Comparison of ENCODE assay signal across 18 cellular contexts in genomic region chr17:2386400-2387085, GRCh38. TPM values are rescaled to one million over a fixed set of nuclear protein-coding genes. Genes with fewer than 3 reads are reported as not detected.
A peak's percentile ranks its signal among the peaks of the same experiment; 100 is the strongest.
DNase-seq lines count a peak whose midpoint lies in the region; ATAC-seq, FAIRE-seq and TF ChIP-seq lines count a peak whose summit lies in the region.
"Had no signal": no experiment of that assay in that cellular context is flagged by ENCODE, and none has a peak within 500 bp of the region (broad histone marks: within the 10 kb centered on the region; RNA-seq: fewer than 3 reads in every experiment).

No MANE protein-coding gene starts in this region.

- intact Hi-C loops in Calu3 (cut with micrococcal nuclease; ENCODE audit: unreplicated experiment) (no loop called here), kidney (cut with DNase I) (no loop called here), psoas muscle (cut with DNase I) (no loop called here)

- no peak overlapping the region for H3K4ac ChIP-seq in mesendoderm (ENCODE audit: low read depth, low read length)

- H3K4me1 Mint-ChIP-seq in Calu3 (ENCODE audit: low read depth, unreplicated experiment) = peaks cover 15% of the 10 kb centered on the region

- no peak overlapping the region for H3K23ac ChIP-seq in mesendoderm (ENCODE audit: low read length)

- H2BK5ac ChIP-seq in mesendoderm (ENCODE audit: low read length) = no peak overlapping the region

- no peak overlapping the region for H2BK120ac ChIP-seq in mesendoderm (ENCODE audit: low read depth, low read length)

- no peaks in the 10 kb centered on the region for H3K9me2 ChIP-seq in MM.1S (replicated peaks; ENCODE audit: insufficient read depth, low read length)

- no peaks in the 10 kb centered on the region for H3K27me3 Mint-ChIP-seq in Calu3 (ENCODE audit: unreplicated experiment)
- H3K27me3 Mint-ChIP-seq: CD4-positive, alpha-beta memory T cell; naive B cell had no signal

- H4K20me1 ChIP-seq in MM.1S (ENCODE audit: insufficient read depth, low read length) = no peaks in the 10 kb centered on the region

- H3K9ac ChIP-seq in kidney (ENCODE audit: low read length in 2 of 2) (peak overlapping the region in 1 of 2 donors; percentile 43), MM.1S (ENCODE audit: low read length) (no peak overlapping the region), mesendoderm (ENCODE audit: low read length) (no peak overlapping the region)

- 0 out of 2 replicates have a peak, but pooled peaks cover 11% of the 10 kb centered on the region for H3F3A ChIP-seq in MM.1S (ENCODE audit: insufficient read depth, low read length)

- H3K56ac ChIP-seq in mesendoderm (ENCODE audit: low read length) = no peak overlapping the region

- H3K79me1 ChIP-seq in mesendoderm (ENCODE audit: low read length) = peaks cover 3% of the 10 kb centered on the region

- no peak for ATAC-seq in psoas muscle
- ATAC-seq in GM18868 (IDR thresholded peaks at IDR 0.05; ENCODE audit: unreplicated experiment) = no peak
- no peak for ATAC-seq in GM21390 (IDR thresholded peaks at IDR 0.05; ENCODE audit: unreplicated experiment)
- ATAC-seq: Panc1 had no signal

- H3K9me3 ChIP-seq in kidney (ENCODE audit: control insufficient read depth in 1 of 2, low read length in 2 of 2) (no peaks in the 10 kb centered on the region), psoas muscle (no peaks in the 10 kb centered on the region), MM.1S (replicated peaks; ENCODE audit: insufficient read depth, low read length) (no peaks in the 10 kb centered on the region)
- H3K9me3 ChIP-seq: esophagus muscularis mucosa, tibial artery had no signal

- H2AFZ ChIP-seq in MM.1S (ENCODE audit: low read length) = no peak overlapping the region

- BruUV-seq in Calu3 (replicated peaks; lab: Mats Ljungman, UMichigan) = no TSS peak

- CTCF ChIA-PET in Calu3 (lab: Charles Lee) = interaction anchor here (1.5 kb wide), 1 partner anchor 29 kb away, joined by 6 read pairs; no protein-coding TSS in a partner anchor

- H3K36me3 ChIP-seq in kidney (ENCODE audit: control insufficient read depth in 1 of 2, insufficient read depth in 2 of 2, low read length in 2 of 2) = peaks cover 0 to 9% of the 10 kb centered on the region in 2 donors
- peaks cover 0 to 27% of the 10 kb centered on the region in 2 donors for H3K36me3 ChIP-seq in psoas muscle (ENCODE audit: insufficient read depth in 1 of 2, low read depth in 1 of 2)
- no peaks in the 10 kb centered on the region for H3K36me3 ChIP-seq in MM.1S (replicated peaks; ENCODE audit: insufficient read depth, low read length)
- no peaks in the 10 kb centered on the region for H3K36me3 ChIP-seq in mesendoderm (ENCODE audit: control insufficient read depth, insufficient read depth, low read length)

- no peak for FAIRE-seq in kidney (lab: Jason Lieb, UNC)

- H3K18ac ChIP-seq in mesendoderm (ENCODE audit: low read length) = no peak overlapping the region

- DNase-seq in Calu3 (peak; percentile 61), kidney (peak; percentile 94), psoas muscle (peak in 1 of 2 donors; percentile 11), MM.1S (no peak), mesendoderm (no peak)
- DNase-seq: ACHN; activated naive CD4-positive, alpha-beta T cell treated with Interleukin-2 at 50 U/mL for 16 hours; DMS79; naive B cell; NCI-H1436 treated with DMSO at 0.1 percent for 48 hours; stimulated activated CD4-positive, alpha-beta T cell treated with anti-CD3 and anti-CD28 coated beads, Interleukin-12 subunit alpha, Interleukin-12 subunit beta, amount 100 ng/mL, for 4 hours; tibial artery had no signal

- H3K27me3 ChIP-seq in psoas muscle (ENCODE audit: insufficient read depth in 3 of 3, low read length in 2 of 3) (no peaks in the 10 kb centered on the region), MM.1S (replicated peaks; ENCODE audit: insufficient read depth, low read length) (no peaks in the 10 kb centered on the region), mesendoderm (ENCODE audit: insufficient read depth, low read length, poor library complexity) (no peaks in the 10 kb centered on the region)
- H3K27me3 ChIP-seq: esophagus muscularis mucosa, tibial artery had no signal

- no peak overlapping the region for H3K27ac Mint-ChIP-seq in Calu3 (ENCODE audit: unreplicated experiment)
- H3K27ac Mint-ChIP-seq: naive B cell had no signal

- H3K4me2 ChIP-seq in MM.1S (ENCODE audit: low read depth, low read length) = no peak overlapping the region
- no peak overlapping the region for H3K4me2 ChIP-seq in mesendoderm (ENCODE audit: low read length)

- peaks cover 11 to 17% of the 10 kb centered on the region in 2 donors for H3K4me1 ChIP-seq in kidney (ENCODE audit: control insufficient read depth in 1 of 2, insufficient read depth in 1 of 2, low read depth in 1 of 2, low read length in 2 of 2)
- peaks cover 67% of the 10 kb centered on the region for H3K4me1 ChIP-seq in psoas muscle
- 0 out of 2 replicates have a peak, but pooled peaks cover 5% of the 10 kb centered on the region for H3K4me1 ChIP-seq in MM.1S (ENCODE audit: low read length)
- H3K4me1 ChIP-seq in mesendoderm (ENCODE audit: control insufficient read depth, low read depth, low read length) = no peaks in the 10 kb centered on the region

- TF ChIP-seq CTCF in Calu3 (IDR thresholded peaks at IDR 0.05; ENCODE audit: unreplicated experiment) = no peak
- no peak for TF ChIP-seq CTCF in VCaP (conservative IDR thresholded peaks at IDR 0.05)
- no peak for TF ChIP-seq CTCF in kidney (IDR thresholded peaks at IDR 0.05; ENCODE audit: borderline replicate concordance, extremely low read depth, insufficient read depth)
- no peak for TF ChIP-seq CTCF in psoas muscle (IDR thresholded peaks at IDR 0.05)
- no peak for TF ChIP-seq CTCF in MM.1S (IDR thresholded peaks at IDR 0.05; ENCODE audit: low read length)

- no peak overlapping the region for H2BK15ac ChIP-seq in mesendoderm (replicated peaks; ENCODE audit: low read depth)

- H3K9me3 Mint-ChIP-seq in Calu3 (ENCODE audit: low read depth, unreplicated experiment) = no peaks in the 10 kb centered on the region
- H3K9me3 Mint-ChIP-seq: naive B cell had no signal

- 61 to 75% (median 65%) methylated on average over 21 to 22 of the region's 22 CpGs for WGBS in psoas muscle, 3 donors
- no CpG with 5 or more reads among the region's 22 CpGs for WGBS in mesendoderm (ENCODE audit: extremely low coverage, insufficient coverage, low lambda C conversion rate)

- H4K5ac ChIP-seq in mesendoderm (ENCODE audit: low read length) = no peak overlapping the region

- H3K4me3 ChIP-seq in kidney (ENCODE audit: low read length in 2 of 2) = no peak overlapping the region
- H3K4me3 ChIP-seq in psoas muscle = no peak overlapping the region
- H3K4me3 ChIP-seq in MM.1S (ENCODE audit: low read length) = no peak overlapping the region
- no peak overlapping the region for H3K4me3 ChIP-seq in mesendoderm (ENCODE audit: low read length)
- H3K4me3 ChIP-seq: esophagus muscularis mucosa, tibial artery had no signal

- no peak overlapping the region for H4K8ac ChIP-seq in mesendoderm (ENCODE audit: low read depth, low read length)

- peak overlapping the region; percentile 83 for H3K27ac ChIP-seq in VCaP
- H3K27ac ChIP-seq in kidney (ENCODE audit: low read depth in 2 of 2, low read length in 2 of 2) = peak overlapping the region; percentile 65 to 88
- H3K27ac ChIP-seq in psoas muscle = peak overlapping the region; percentile 39
- H3K27ac ChIP-seq in MM.1S (ENCODE audit: low read length) = no peak overlapping the region
- no peak overlapping the region for H3K27ac ChIP-seq in mesendoderm (ENCODE audit: low read depth, low read length)
- H3K27ac ChIP-seq: tibial artery had no signal

- peaks cover 36% of the 10 kb centered on the region for H3K36me3 Mint-ChIP-seq in Calu3 (ENCODE audit: insufficient read depth, unreplicated experiment)
- H3K36me3 Mint-ChIP-seq: naive B cell had no signal

- no peak overlapping the region for H2AK5ac ChIP-seq in mesendoderm (ENCODE audit: low read length)

- peaks cover 29% of the 10 kb centered on the region for H3K79me2 ChIP-seq in MM.1S (ENCODE audit: low read length)
- no peaks in the 10 kb centered on the region for H3K79me2 ChIP-seq in mesendoderm (ENCODE audit: control insufficient read depth, insufficient read depth, low read length)

- no peak overlapping the region for H3K4me3 Mint-ChIP-seq in Calu3 (ENCODE audit: low read depth, unreplicated experiment)
- H3K4me3 Mint-ChIP-seq: CD4-positive, alpha-beta memory T cell had no signal

RNA-seq across cellular contexts. Expression of gene MNT, which starts 14.3 kb away (rescaled TPM):
- total RNA-seq in Calu3 (2022) (32.1 and 34.8 TPM in 2 replicates), kidney (39.8 TPM), psoas muscle (10 to 100 TPM in 1 of 4 donors, 1 to 10 TPM in 3; 6.6 to 11.7 (median 8.0) TPM)
- polyA plus RNA-seq in kidney (ENCODE audit: insufficient read depth, low read depth, low replicate concordance) (3.7 TPM), psoas muscle (1 to 10 TPM; 2.5 to 9.2 (median 4.3) TPM)
- 10.1 TPM for polyA plus RNA-seq in mesendoderm (2013, experiment 1 of 2)
- polyA plus RNA-seq in mesendoderm (2013, experiment 2 of 2) = 10.7 TPM

RNA-seq across cellular contexts. Expression of gene SGSM2, which starts 49.2 kb away (rescaled TPM):
- total RNA-seq in Calu3 (2022) = 50.3 and 54.9 TPM in 2 replicates
- total RNA-seq in kidney = 58.0 TPM
- polyA plus RNA-seq in kidney (ENCODE audit: insufficient read depth, low read depth, low replicate concordance) = 33.7 TPM
- total RNA-seq in psoas muscle = 10 to 100 TPM; 12.1 to 25.6 (median 18.6) TPM
- polyA plus RNA-seq in psoas muscle = 10 to 100 TPM in 1 of 3 donors, 1 to 10 TPM in 2; 9.6 to 13.5 (median 9.6) TPM
- 9.5 TPM for polyA plus RNA-seq in mesendoderm (2013, experiment 1 of 2)
- polyA plus RNA-seq in mesendoderm (2013, experiment 2 of 2) = 10.1 TPM

RNA-seq across cellular contexts. Expression of gene TSR1, which starts 50.3 kb away (rescaled TPM):
- total RNA-seq in Calu3 (2022) (34.3 and 36.2 TPM in 2 replicates), kidney (24.4 TPM), psoas muscle (10 to 100 TPM; 36.6 to 64.2 (median 54.7) TPM)
- polyA plus RNA-seq in kidney (ENCODE audit: insufficient read depth, low read depth, low replicate concordance) (9.1 TPM), psoas muscle (10 to 100 TPM; 31.0 to 63.4 (median 50.9) TPM)
- 57.2 TPM for polyA plus RNA-seq in mesendoderm (2013, experiment 1 of 2)
- 56.6 TPM for polyA plus RNA-seq in mesendoderm (2013, experiment 2 of 2)

Comparison
In these comparisons a context has a peak if more than half of its experiments do, and no peak if none do; other contexts are left out.
1. DNase-seq: peak in Calu3 (single experiment) and kidney (single experiment); none in MM.1S (single experiment) and mesendoderm (single experiment).
2. H3K27ac ChIP-seq: peak in VCaP (single experiment), kidney (2 of 2) and psoas muscle (single experiment); none in MM.1S (single experiment) and mesendoderm (single experiment).